9 cellular contexts compared by ENCODE assay signal in genomic region chr19:6720369-6721112, GRCh38. TPM values are rescaled to one million over a fixed set of nuclear protein-coding genes. Genes with fewer than 3 reads are reported as not detected.
DNase-seq lines count a peak whose midpoint lies in the region; ATAC-seq and FAIRE-seq lines count a peak whose summit lies in the region.
"Had no signal": no experiment of that assay in that cellular context is flagged by ENCODE, and none has a peak within 500 bp of the region (broad histone marks: within the 10 kb centered on the region; RNA-seq: fewer than 3 reads in every experiment).

Gene C3, minus strand, starts transcription at chr19:6720650. Its CDS starts 61 bp downstream, at chr19:6720589.

- DNase-seq in CD8-positive, alpha-beta memory T cell = no peak
- DNase-seq in RPMI7951 (ENCODE audit: low read depth) (peak; percentile 55), frontal cortex (ENCODE audit: low spot score in 2 of 2) (no peak), posterior vena cava (ENCODE audit: low spot score) (peak; percentile 87), DMS53 (lab: John Stamatoyannopoulos, UW) (no peak), NCI-H526 (lab: John Stamatoyannopoulos, UW) (no peak), NAMALWA (ENCODE audit: low spot score) (no peak)
- DNase-seq: activated effector memory CD4-positive, alpha-beta T cell treated with anti-CD3 and anti-CD28 coated beads, Interleukin-2, amount 50 U/mL, for 16 hours had no signal

- intact Hi-C loops in posterior vena cava (cut with DNase I) = no loop called here

- peaks cover 0 to 1% of the 10 kb centered on the region in 2 donors for H3K27me3 Mint-ChIP-seq in CD8-positive, alpha-beta memory T cell

- H3K4me1 Mint-ChIP-seq in CD8-positive, alpha-beta memory T cell = peaks cover 16 to 20% (median 20%) of the 10 kb centered on the region in 3 donors

- H3K4me1 ChIP-seq in CD8-positive, alpha-beta memory T cell (ENCODE audit: insufficient read depth, low read length) = peaks cover 3% of the 10 kb centered on the region

- no peaks in the 10 kb centered on the region for H3K27me3 ChIP-seq in CD8-positive, alpha-beta memory T cell (ENCODE audit: insufficient read depth, low read length, poor library complexity, severe bottlenecking)

- H3K4me3 ChIP-seq in CD8-positive, alpha-beta memory T cell (ENCODE audit: low read length) = no peak within 1 kb of the TSS

- peak within 1 kb of the TSS; percentile 4 for H3K27ac ChIP-seq in CD8-positive, alpha-beta memory T cell (ENCODE audit: low read depth, low read length)

- H3K9me3 ChIP-seq in CD8-positive, alpha-beta memory T cell (ENCODE audit: low read length) = no peaks in the 10 kb centered on the region

- H3K9me3 Mint-ChIP-seq in CD8-positive, alpha-beta memory T cell = no peaks in the 10 kb centered on the region

- peak within 1 kb of the TSS in 3 of 8 donors; percentile 9 to 67 (median 42) for H3K27ac Mint-ChIP-seq in CD8-positive, alpha-beta memory T cell

- no peak for FAIRE-seq in frontal cortex (lab: Jason Lieb, UNC)

- no peaks in the 10 kb centered on the region for H3K36me3 ChIP-seq in CD8-positive, alpha-beta memory T cell (ENCODE audit: insufficient read depth, low read length)

- no peaks in the 10 kb centered on the region for H3K36me3 Mint-ChIP-seq in CD8-positive, alpha-beta memory T cell

- no peak for ATAC-seq in GM21390 (IDR thresholded peaks at IDR 0.05; ENCODE audit: unreplicated experiment)

- POLR2A ChIA-PET in CD8-positive, alpha-beta memory T cell (lab: Charles Lee) = no interaction called here

- CTCF ChIA-PET in CD8-positive, alpha-beta memory T cell (lab: Charles Lee) = no interaction called here

- no peak within 1 kb of the TSS for H3K4me3 Mint-ChIP-seq in CD8-positive, alpha-beta memory T cell

RNA-seq across cellular contexts. Expression of gene C3, which starts in this region (rescaled TPM):
- total RNA-seq in CD8-positive, alpha-beta memory T cell = 1 to 10 TPM; 1.6 to 1.7 TPM
- polyA plus RNA-seq in CD8-positive, alpha-beta memory T cell = not detected
- total RNA-seq in RPMI7951 (2014; rRNA removed; shearing (Covaris generic)) = 0.68 and 0.72 TPM in 2 replicates
- total RNA-seq in frontal cortex = 11.4 TPM
- 1,000 to 10,000 TPM in 1 of 2 donors, 100 to 1,000 TPM in 1; 929 to 2,763 TPM for total RNA-seq in posterior vena cava

Comparison
In these comparisons a context has a peak if more than half of its experiments do, and no peak if none do; other contexts are left out.
1. RNA of gene C3 (total RNA-seq): 929 to 2,763 TPM in posterior vena cava; 11.4 TPM in frontal cortex (single experiment), 1.6 to 1.7 TPM in CD8-positive, alpha-beta memory T cell and 0.68 to 0.72 TPM in RPMI7951; every median in the first group is over 10 times any median in the second.
2. Peak in DNase-seq in RPMI7951; RNA of the gene not detected or under 1 TPM.